Comparison of ENCODE assay signal across 9 cellular contexts in the genomic region with DNA sequence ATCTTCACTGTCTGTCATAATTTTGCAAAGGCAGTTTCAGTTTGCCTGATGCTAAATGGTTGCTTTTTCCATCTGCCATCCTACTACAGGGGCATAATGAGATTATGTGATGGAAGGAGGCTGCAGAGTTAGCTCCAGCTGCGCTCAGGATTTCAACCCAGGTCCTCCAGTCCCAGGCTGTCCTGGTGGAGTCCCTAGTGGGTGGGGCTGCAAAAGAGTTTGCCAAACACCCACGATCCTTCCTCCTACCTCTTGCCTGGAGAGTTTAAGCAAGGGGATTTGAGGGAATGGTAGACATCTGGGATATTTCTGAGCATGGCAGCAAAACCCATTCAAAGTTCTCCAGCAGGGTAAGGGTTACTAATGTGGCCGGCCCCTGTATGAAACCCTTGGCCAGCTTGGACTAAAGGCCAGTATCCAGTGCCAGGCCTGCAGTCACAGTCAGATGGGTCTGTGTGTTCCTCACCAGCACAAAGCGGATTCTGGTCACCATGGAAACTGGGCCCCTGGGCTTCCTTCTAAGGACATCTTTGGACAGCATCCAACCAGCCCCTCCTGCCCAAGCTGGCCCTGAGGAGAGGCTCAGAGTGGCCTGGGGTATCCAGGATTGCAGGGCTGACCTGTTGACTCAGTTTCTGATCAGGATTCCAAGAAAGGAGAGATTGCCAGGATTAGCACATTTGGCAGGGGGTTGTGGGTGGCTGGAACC. TPM values are rescaled to one million over a fixed set of nuclear protein-coding genes. Genes with fewer than 3 reads are reported as not detected.
DNase-seq lines count a peak whose midpoint lies in the region; ATAC-seq and TF ChIP-seq lines count a peak whose summit lies in the region.
"Had no signal": no experiment of that assay in that cellular context is flagged by ENCODE, and none has a peak within 500 bp of the region (broad histone marks: within the 10 kb centered on the region; RNA-seq: fewer than 3 reads in every experiment).

No MANE protein-coding gene starts in this region.

- peaks cover 10% of the 10 kb centered on the region for H3K9me3 Mint-ChIP-seq in mesothelial cell of epicardium
- H3K9me3 Mint-ChIP-seq in activated CD4-positive, alpha-beta memory T cell treated with anti-CD3 and anti-CD28 coated beads for 36 hours, result peaks cover 8% of the 10 kb centered on the region

- no peak overlapping the region for H3K4me3 ChIP-seq in coronary artery

- peaks cover 28% of the 10 kb centered on the region for H3K4me1 Mint-ChIP-seq in mesothelial cell of epicardium
- H3K4me1 Mint-ChIP-seq in activated CD4-positive, alpha-beta memory T cell treated with anti-CD3 and anti-CD28 coated beads for 36 hours (ENCODE audit: low read depth), result no peaks in the 10 kb centered on the region

- peak overlapping the region in 1 of 2 donors; percentile 49 for H3K27ac ChIP-seq in coronary artery

- no peak overlapping the region for H3K4me3 Mint-ChIP-seq in mesothelial cell of epicardium
- H3K4me3 Mint-ChIP-seq in activated CD4-positive, alpha-beta memory T cell treated with anti-CD3 and anti-CD28 coated beads for 36 hours, result no peak overlapping the region

- peaks cover 3% of the 10 kb centered on the region for H3K36me3 Mint-ChIP-seq in mesothelial cell of epicardium
- H3K36me3 Mint-ChIP-seq in activated CD4-positive, alpha-beta memory T cell treated with anti-CD3 and anti-CD28 coated beads for 36 hours, result peaks cover 2% of the 10 kb centered on the region

- ATAC-seq in Right ventricle myocardium inferior, result peak; percentile 80

- H3K27me3 Mint-ChIP-seq in mesothelial cell of epicardium (ENCODE audit: low read depth), result no peaks in the 10 kb centered on the region
- H3K27me3 Mint-ChIP-seq in activated CD4-positive, alpha-beta memory T cell treated with anti-CD3 and anti-CD28 coated beads for 36 hours, result peaks cover 6% of the 10 kb centered on the region

- TF ChIP-seq CTCF in coronary artery (IDR thresholded peaks at IDR 0.05) (no peak), mesothelial cell of epicardium (IDR thresholded peaks at IDR 0.05; ENCODE audit: unreplicated experiment) (no peak), GM10248 (IDR thresholded peaks at IDR 0.05; ENCODE audit: control extremely low read depth, extremely low read depth, low read depth, missing control alignments) (no peak)

- CTCF ChIA-PET in activated CD4-positive, alpha-beta memory T cell treated with anti-CD3 and anti-CD28 coated beads for 36 hours (lab: Charles Lee), result interaction anchor here (0.6 to 1.3 kb wide), 2 partner anchors 25 to 83 kb away, joined by 3 read pairs; no protein-coding TSS in a partner anchor
- CTCF ChIA-PET in GM10248 (lab: Yijun Ruan, JAX), result interaction anchor here (0.6 kb wide), 1 partner anchor 25 kb away, joined by 3 read pairs; no protein-coding TSS in a partner anchor

- POLR2A ChIA-PET in activated CD4-positive, alpha-beta memory T cell treated with anti-CD3 and anti-CD28 coated beads for 36 hours (lab: Charles Lee), result no interaction called here
- POLR2A ChIA-PET in GM10248 (lab: Yijun Ruan, JAX), result no interaction called here

- intact Hi-C loops in Right ventricle myocardium inferior (cut with DNase I), result no loop called here
- intact Hi-C loops in cardiac septum (cut with DNase I), result no loop called here
- intact Hi-C loops in activated CD4-positive, alpha-beta memory T cell treated with anti-CD3 and anti-CD28 coated beads for 36 hours (cut with micrococcal nuclease), result no loop called here

- peak; percentile 84 for DNase-seq in Right ventricle myocardium inferior (ENCODE audit: missing footprints)
- no peak for DNase-seq in cardiac septum (ENCODE audit: low spot score)
- peak; percentile 83 for DNase-seq in coronary artery (ENCODE audit: low spot score)
- no peak for DNase-seq in mesothelial cell of epicardium (ENCODE audit: low spot score in 2 of 2, unreplicated experiment in 2 of 2)
- no peak for DNase-seq in activated CD4-positive, alpha-beta memory T cell treated with anti-CD3 and anti-CD28 coated beads for 36 hours
- DNase-seq in GM10248 (ENCODE audit: extremely low spot score), result no peak
- no peak for DNase-seq in GDM1 (lab: John Stamatoyannopoulos, UW)
- DNase-seq in AG08396 (ENCODE audit: low spot score), result no peak
- DNase-seq: effector CD8-positive, alpha-beta T cell had no signal

- H3K27ac Mint-ChIP-seq in mesothelial cell of epicardium, result peak overlapping the region; percentile 47
- no peak overlapping the region for H3K27ac Mint-ChIP-seq in activated CD4-positive, alpha-beta memory T cell treated with anti-CD3 and anti-CD28 coated beads for 36 hours

RNA-seq across cellular contexts. Expression of a gene that starts 42.7 kb away (rescaled TPM):
- total RNA-seq in Right ventricle myocardium inferior (18.1 TPM), cardiac septum (24.4 TPM), mesothelial cell of epicardium (26.2 to 27.6 TPM (median 26.3 TPM) in 3 replicates)
- under 1 TPM; 0.19 to 0.31 TPM for total RNA-seq in activated CD4-positive, alpha-beta memory T cell treated with anti-CD3 and anti-CD28 coated beads for 36 hours

Comparison
In these comparisons a context has a peak if more than half of its experiments do, and no peak if none do; other contexts are left out.
1. DNase-seq: peak in Right ventricle myocardium inferior (single experiment) and coronary artery (single experiment); none in cardiac septum (single experiment), mesothelial cell of epicardium (0 of 2), activated CD4-positive, alpha-beta memory T cell treated with anti-CD3 and anti-CD28 coated beads for 36 hours (single experiment), GM10248 (single experiment), GDM1 (single experiment) and AG08396 (single experiment).
2. RNA of a gene that starts 42.7 kb away (total RNA-seq): 26.2 to 27.6 TPM in mesothelial cell of epicardium, 24.4 TPM in cardiac septum (single experiment) and 18.1 TPM in Right ventricle myocardium inferior (single experiment); 0.19 to 0.31 TPM in activated CD4-positive, alpha-beta memory T cell treated with anti-CD3 and anti-CD28 coated beads for 36 hours; every median in the first group is over 10 times any median in the second.